ENCODE assay signal across 1 cellular context in genomic region chr19:1591421-1592022, GRCh38.
TF ChIP-seq lines count a peak whose summit lies in the region.

No MANE protein-coding gene starts in this region.

TF ChIP-seq in HepG2, 621 proteins besides CTCF, POLR2A, EP300 and RAD21 (continued from another document and continues in another):
- TF ChIP-seq ZFP90 (CRISPR knock-in tag; IDR thresholded peaks at IDR 0.05; ENCODE audit: borderline replicate concordance) = peak; percentile 9; the same call in 1 of the 2 replicates
- 0 out of 2 replicates have a peak, but pooled peaks have one; percentile 14 for TF ChIP-seq ZNF605 (CRISPR knock-in tag; IDR thresholded peaks at IDR 0.05)
- no peak for TF ChIP-seq NFIC (IDR thresholded peaks at IDR 0.05; ENCODE audit: low read length)
- TF ChIP-seq KMT2B (CRISPR knock-in tag; IDR thresholded peaks at IDR 0.05) = no peak
- TF ChIP-seq TRAFD1 (CRISPR knock-in tag; IDR thresholded peaks at IDR 0.05; ENCODE audit: borderline replicate concordance) = peak; percentile 50; the same call in 1 of the 2 replicates
- no peak for TF ChIP-seq TCF12 (IDR thresholded peaks at IDR 0.05)
- TF ChIP-seq TCF12 (CRISPR knock-in tag; IDR thresholded peaks at IDR 0.05) = no peak
- TF ChIP-seq NPAS2 (CRISPR knock-in tag; IDR thresholded peaks at IDR 0.05; ENCODE audit: borderline replicate concordance) = no peak
- TF ChIP-seq ZFP36 (IDR thresholded peaks at IDR 0.05; ENCODE audit: borderline replicate concordance, low read depth, low read length, partially characterized antibody) = no peak
- 0 out of 2 replicates have a peak, but pooled peaks have one; percentile 14 for TF ChIP-seq CSRNP1 (CRISPR knock-in tag; IDR thresholded peaks at IDR 0.05)
- no peak for TF ChIP-seq ZNF776 (CRISPR knock-in tag; IDR thresholded peaks at IDR 0.05)
- no peak for TF ChIP-seq SCMH1 (CRISPR knock-in tag; IDR thresholded peaks at IDR 0.05; ENCODE audit: borderline replicate concordance)
- TF ChIP-seq SPEN (CRISPR knock-in tag; IDR thresholded peaks at IDR 0.05; ENCODE audit: low read depth) = no peak
- TF ChIP-seq ZMYM2 (CRISPR knock-in tag; IDR thresholded peaks at IDR 0.05) = 0 out of 2 replicates have a peak, but pooled peaks have one; percentile 8
- no peak for TF ChIP-seq TRIM24 (CRISPR knock-in tag; IDR thresholded peaks at IDR 0.05)
- TF ChIP-seq ASH2L (IDR thresholded peaks at IDR 0.05; ENCODE audit: insufficient read length, low read depth, low read length) = peak; percentile 14
- TF ChIP-seq ZNF441 (CRISPR knock-in tag; IDR thresholded peaks at IDR 0.05; ENCODE audit: borderline replicate concordance) = 0 out of 2 replicates have a peak, but pooled peaks have one; percentile 27
- no peak for TF ChIP-seq MEIS1 (CRISPR knock-in tag; IDR thresholded peaks at IDR 0.05; ENCODE audit: borderline replicate concordance)
- no peak for TF ChIP-seq HMGXB3 (CRISPR knock-in tag; IDR thresholded peaks at IDR 0.05; ENCODE audit: borderline replicate concordance)
- no peak for TF ChIP-seq KIAA2018 (CRISPR knock-in tag; IDR thresholded peaks at IDR 0.05; ENCODE audit: borderline replicate concordance)
- TF ChIP-seq NCOA1 (CRISPR knock-in tag; IDR thresholded peaks at IDR 0.05) = no peak
- no peak for TF ChIP-seq REXO4 (CRISPR knock-in tag; IDR thresholded peaks at IDR 0.05; ENCODE audit: borderline replicate concordance)
- TF ChIP-seq NFE2 (CRISPR knock-in tag; IDR thresholded peaks at IDR 0.05) = no peak
- TF ChIP-seq HNF4G (IDR thresholded peaks at IDR 0.05; ENCODE audit: borderline replicate concordance, low read depth, low read length) = no peak
- no peak for TF ChIP-seq HNF4G (CRISPR knock-in tag; IDR thresholded peaks at IDR 0.05; ENCODE audit: borderline replicate concordance, low read depth)
- TF ChIP-seq THRA (CRISPR knock-in tag; IDR thresholded peaks at IDR 0.05; ENCODE audit: borderline replicate concordance) = no peak
- TF ChIP-seq ZBTB42 (CRISPR knock-in tag; IDR thresholded peaks at IDR 0.05) = 0 out of 2 replicates have a peak, but pooled peaks have one; percentile 1
- no peak for TF ChIP-seq TIGD3 (CRISPR knock-in tag; IDR thresholded peaks at IDR 0.05; ENCODE audit: borderline replicate concordance)
- no peak for TF ChIP-seq RXRB (CRISPR knock-in tag; IDR thresholded peaks at IDR 0.05; ENCODE audit: borderline replicate concordance)
- peak; percentile 41 for TF ChIP-seq XRCC5 (optimal IDR thresholded peaks at IDR 0.05; ENCODE audit: low read length)
- TF ChIP-seq MAZ (IDR thresholded peaks at IDR 0.05; ENCODE audit: borderline replicate concordance, low read depth, low read length) = no peak
- peak; percentile 12; the same call in 1 of the 2 replicates for TF ChIP-seq MAZ (CRISPR knock-in tag; IDR thresholded peaks at IDR 0.05; ENCODE audit: low read depth)
- TF ChIP-seq ZSCAN9 (CRISPR knock-in tag; IDR thresholded peaks at IDR 0.05; ENCODE audit: borderline replicate concordance) = 0 out of 2 replicates have a peak, but pooled peaks have one; percentile 7
- no peak for TF ChIP-seq PHF21A (CRISPR knock-in tag; IDR thresholded peaks at IDR 0.05)
- no peak for TF ChIP-seq TCF7L2 (IDR thresholded peaks at IDR 0.05; ENCODE audit: low read depth, low read length)
- no peak for TF ChIP-seq ZNF772 (CRISPR knock-in tag; IDR thresholded peaks at IDR 0.05)
- TF ChIP-seq STAT6 (CRISPR knock-in tag; IDR thresholded peaks at IDR 0.05; ENCODE audit: borderline replicate concordance) = no peak
